In the genomic region with DNA sequence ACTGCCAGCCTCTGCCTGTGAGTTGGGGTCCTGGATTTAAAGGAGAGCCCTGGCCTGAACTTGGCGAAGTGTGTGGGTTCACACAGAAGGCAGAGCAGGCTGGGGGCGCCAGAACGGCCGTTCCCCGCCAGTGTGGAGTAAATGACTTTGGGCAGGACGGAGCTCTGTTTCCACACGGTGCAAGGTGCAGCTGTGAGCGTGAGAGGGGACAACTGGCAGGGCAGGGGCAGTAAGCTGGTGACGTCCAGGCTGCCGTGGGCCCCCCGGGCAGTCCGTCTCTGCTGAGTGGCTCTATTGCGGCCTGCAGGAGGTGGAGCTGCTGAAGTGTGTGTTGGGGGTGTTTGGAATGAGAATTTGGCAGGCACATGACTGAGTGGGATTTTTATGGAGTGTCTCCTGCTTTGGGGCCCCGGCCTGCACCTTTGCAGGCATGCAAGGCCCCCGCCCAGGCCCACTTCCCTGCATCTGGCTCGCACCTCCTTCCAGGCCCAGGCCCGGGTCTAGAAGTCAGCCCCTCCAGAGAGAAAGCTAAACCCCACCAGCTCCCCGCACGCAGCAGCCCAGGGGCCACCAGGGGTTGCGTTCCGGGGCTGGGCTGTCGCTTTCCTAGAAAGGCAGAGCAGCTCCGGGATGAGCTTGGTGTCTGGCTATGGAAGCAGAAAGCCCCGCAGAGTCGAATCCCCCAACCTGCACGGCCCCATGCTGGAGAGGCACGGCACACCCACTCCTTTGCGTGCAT, we compare ENCODE assay signal across 15 cellular contexts.
DNase-seq lines count a peak whose midpoint lies in the region; TF ChIP-seq lines count a peak whose summit lies in the region.
"Had no signal": no experiment of that assay in that cellular context is flagged by ENCODE, and none has a peak within 500 bp of the region (broad histone marks: within the 10 kb centered on the region; RNA-seq: fewer than 3 reads in every experiment).

No MANE protein-coding gene starts in this region.

- H3K4me2 ChIP-seq in BLaER1 (peak overlapping the region; percentile 94), osteoblast (ENCODE audit: insufficient read depth, low read length) (no peak overlapping the region)
- H3K4me2 ChIP-seq in BLaER1 treated with 17β-estradiol and CSF1 and Interleukin-3, amounts not matched to agents 10 nM and 100 nM = peak overlapping the region in 9 of 11 experiments; percentile 80 to 94 (median 85); a peak in 16 of 22 replicates

- H3K4me1 Mint-ChIP-seq in nephron progenitor cell (peaks cover 45% of the 10 kb centered on the region), osteocyte (ENCODE audit: unreplicated experiment) (peaks cover 20% of the 10 kb centered on the region)
- H3K4me1 Mint-ChIP-seq: CD14-positive monocyte; CD8-positive, alpha-beta memory T cell had no signal

- H3K27ac Mint-ChIP-seq in nephron progenitor cell (peak overlapping the region; percentile 8), osteocyte (ENCODE audit: unreplicated experiment) (no peak overlapping the region)
- H3K27ac Mint-ChIP-seq: CD14-positive monocyte; CD4-positive, alpha-beta T cell; CD8-positive, alpha-beta memory T cell had no signal

- no peak for DNase-seq in nephron progenitor cell
- DNase-seq in osteoblast (ENCODE audit: insufficient read length, low spot score, missing footprints) = peak; percentile 53
- DNase-seq in DMS53 treated with DMSO at 0.1 percent for 48 hours (lab: John Stamatoyannopoulos, UW; ENCODE audit: unreplicated experiment) = no peak
- DNase-seq in NCI-H2107 (lab: John Stamatoyannopoulos, UW) = no peak
- no peak for DNase-seq in osteocyte (ENCODE audit: extremely low spot score, unreplicated experiment)
- no peak for DNase-seq in iPS-NIHi7 (ENCODE audit: extremely low spot score)
- DNase-seq: CD4-positive, alpha-beta T cell; CD8-positive, alpha-beta memory T cell; DMS 273 treated with DMSO at 0.1 percent for 48 hours; DMS79 treated with DMSO at 0.1 percent for 48 hours; GF-D8; H9 had no signal

- H3K9me3 ChIP-seq in BLaER1 (peaks cover 7% of the 10 kb centered on the region; the same call in 1 of the 2 replicates), osteoblast (ENCODE audit: low read depth, low read length) (peaks cover 6% of the 10 kb centered on the region)
- peaks cover 0 to 10% (median 7%) of the 10 kb centered on the region in 11 experiments; a peak in 12 of 22 replicates for H3K9me3 ChIP-seq in BLaER1 treated with 17β-estradiol and CSF1 and Interleukin-3, amounts not matched to agents 10 nM and 100 nM (replicated peaks in 1 of 11)

- H3K4me3 Mint-ChIP-seq in nephron progenitor cell = no peak overlapping the region
- no peak overlapping the region for H3K4me3 Mint-ChIP-seq in osteocyte (ENCODE audit: unreplicated experiment)
- H3K4me3 Mint-ChIP-seq: CD14-positive monocyte; CD4-positive, alpha-beta T cell; CD8-positive, alpha-beta memory T cell; H9 had no signal

- H2AFZ ChIP-seq in osteoblast (ENCODE audit: low read length) = no peak overlapping the region

- H3K27me3 ChIP-seq in BLaER1 (no peaks in the 10 kb centered on the region), osteoblast (ENCODE audit: insufficient read depth, low read length) (no peaks in the 10 kb centered on the region)
- H3K27me3 ChIP-seq in BLaER1 treated with 17β-estradiol and CSF1 and Interleukin-3, amounts not matched to agents 10 nM and 100 nM = peaks cover 0 to 12% (median 0%) of the 10 kb centered on the region in 11 experiments; a peak in 2 of 22 replicates

- H3K9me3 Mint-ChIP-seq in nephron progenitor cell = peaks cover 5% of the 10 kb centered on the region
- no peaks in the 10 kb centered on the region for H3K9me3 Mint-ChIP-seq in osteocyte (ENCODE audit: unreplicated experiment)
- H3K9me3 Mint-ChIP-seq: CD4-positive, alpha-beta T cell; CD8-positive, alpha-beta memory T cell had no signal

- H3K9ac ChIP-seq in BLaER1 = peak overlapping the region; percentile 29; the same call in 1 of the 2 replicates
- peak overlapping the region in 2 of 11 experiments; percentile 5 to 27; a peak in 1 of 22 replicates for H3K9ac ChIP-seq in BLaER1 treated with 17β-estradiol and CSF1 and Interleukin-3, amounts not matched to agents 10 nM and 100 nM

- H4K20me1 ChIP-seq in BLaER1 = no peaks in the 10 kb centered on the region
- peaks cover 0 to 5% (median 0%) of the 10 kb centered on the region in 11 experiments; a peak in 2 of 22 replicates for H4K20me1 ChIP-seq in BLaER1 treated with 17β-estradiol and CSF1 and Interleukin-3, amounts not matched to agents 10 nM and 100 nM
- no peaks in the 10 kb centered on the region for H4K20me1 ChIP-seq in osteoblast (ENCODE audit: insufficient read depth, low read length)

- H3K27me3 Mint-ChIP-seq in nephron progenitor cell (ENCODE audit: low read depth, poor library complexity) = peaks cover 13% of the 10 kb centered on the region
- peaks cover 11% of the 10 kb centered on the region for H3K27me3 Mint-ChIP-seq in osteocyte (ENCODE audit: unreplicated experiment)

- H3K4me3 ChIP-seq in BLaER1 = no peak overlapping the region
- H3K4me3 ChIP-seq in BLaER1 treated with 17β-estradiol and CSF1 and Interleukin-3, amounts not matched to agents 10 nM and 100 nM = no peak overlapping the region
- no peak overlapping the region for H3K4me3 ChIP-seq in osteoblast (ENCODE audit: insufficient read depth, low read length)

- TF ChIP-seq CTCF in nephron progenitor cell (IDR thresholded peaks at IDR 0.05) (no peak), osteoblast (IDR thresholded peaks at IDR 0.05; ENCODE audit: extremely low read depth, low read depth, low read length) (no peak), osteocyte (IDR thresholded peaks at IDR 0.05) (no peak)

- no peaks in the 10 kb centered on the region for H3K79me2 ChIP-seq in osteoblast (ENCODE audit: insufficient read depth, low read length)

- H3K36me3 ChIP-seq in BLaER1 (no peaks in the 10 kb centered on the region), osteoblast (ENCODE audit: insufficient read depth, low read length) (no peaks in the 10 kb centered on the region)
- no peaks in the 10 kb centered on the region for H3K36me3 ChIP-seq in BLaER1 treated with 17β-estradiol and CSF1 and Interleukin-3, amounts not matched to agents 10 nM and 100 nM

- H3K36me3 Mint-ChIP-seq in nephron progenitor cell (ENCODE audit: low read depth) (no peaks in the 10 kb centered on the region), osteocyte (ENCODE audit: unreplicated experiment) (no peaks in the 10 kb centered on the region)
- H3K36me3 Mint-ChIP-seq: CD14-positive monocyte; CD8-positive, alpha-beta memory T cell had no signal

- H3K27ac ChIP-seq in BLaER1 = peak overlapping the region; percentile 5
- H3K27ac ChIP-seq in BLaER1 treated with 17β-estradiol and CSF1 and Interleukin-3, amounts not matched to agents 10 nM and 100 nM = 0 out of 22 replicates have a peak overlapping the region, but pooled peaks of 1 of the 11 experiments have one; percentile 16
- H3K27ac ChIP-seq in osteoblast (ENCODE audit: low read depth, low read length) = no peak overlapping the region

- H3K4me1 ChIP-seq in BLaER1 (peaks cover 65% of the 10 kb centered on the region), osteoblast (ENCODE audit: insufficient read depth, low read length) (peaks cover 16% of the 10 kb centered on the region)
- peaks cover 47 to 65% (median 62%) of the 10 kb centered on the region in 10 experiments for H3K4me1 ChIP-seq in BLaER1 treated with 17β-estradiol and CSF1 and Interleukin-3, amounts not matched to agents 10 nM and 100 nM
